In genomic region chr2:159711562-159712193, GRCh38 we compare ENCODE assay signal across 8 cellular contexts. TPM values are rescaled to one million over a fixed set of nuclear protein-coding genes. Genes with fewer than 3 reads are reported as not detected.
DNase-seq lines count a peak whose midpoint lies in the region; ATAC-seq, FAIRE-seq and TF ChIP-seq lines count a peak whose summit lies in the region.

No MANE protein-coding gene starts in this region.

- no peak for TF ChIP-seq CTCF in WTC11 (IDR thresholded peaks at IDR 0.05)
- no peak for TF ChIP-seq CTCF in gastroesophageal sphincter (IDR thresholded peaks at IDR 0.05)
- TF ChIP-seq CTCF in gastrocnemius medialis (IDR thresholded peaks at IDR 0.05 in 4 of 5, conservative IDR thresholded peaks at IDR 0.05 in 1 of 5): no peak

- peak overlapping the region; percentile 87 to 98 (median 95) for H3K27ac ChIP-seq in gastroesophageal sphincter
- H3K27ac ChIP-seq in gastrocnemius medialis: peak overlapping the region; percentile 97 to 99 (median 98)

- WGBS in gastroesophageal sphincter (ENCODE audit: low coverage in 1 of 2), 2 donors: 2 to 4% methylated on average over 3 to 14 of the region's 14 CpGs

- no peak for TF ChIP-seq EP300 in gastroesophageal sphincter (IDR thresholded peaks at IDR 0.05)

- H3K9me3 ChIP-seq in gastroesophageal sphincter: no peaks in the 10 kb centered on the region
- no peaks in the 10 kb centered on the region for H3K9me3 ChIP-seq in gastrocnemius medialis

- TF ChIP-seq POLR2A in gastroesophageal sphincter (IDR thresholded peaks at IDR 0.05) (no peak), gastrocnemius medialis (IDR thresholded peaks at IDR 0.05) (no peak)

- FAIRE-seq in GM19239 (lab: Jason Lieb, UNC): no peak

- in situ Hi-C loops in gastrocnemius medialis (cut with MboI; ENCODE audit: low sequenced_read_pairs in 4 of 4): loop anchor here in 1 of 4 donors (25.0 kb wide), 1 partner anchor 199 kb away; no protein-coding TSS in a partner anchor

- H3K36me3 ChIP-seq in gastroesophageal sphincter (peaks cover 0 to 14% of the 10 kb centered on the region in 2 donors), gastrocnemius medialis (peaks cover 0 to 5% of the 10 kb centered on the region in 2 donors)

- H3K27me3 Mint-ChIP-seq in WTC11 (ENCODE audit: low read depth): no peaks in the 10 kb centered on the region

- H3K4me3 ChIP-seq in gastroesophageal sphincter (peak overlapping the region; percentile 86 to 92), gastrocnemius medialis (peak overlapping the region; percentile 92 to 93 (median 92))

- POLR2A ChIA-PET in WTC11 (lab: Charles Lee): interaction anchor here (0.6 to 4.2 kb wide), 15 partner anchors 11 to 424 kb away, joined by 3 to 73 read pairs (median 4); partner anchors contain the start of gene BAZ2B

- intact Hi-C loops in gastrocnemius medialis (cut with DNase I; ENCODE audit: low total_unique reads): loop anchor here (1.0 to 5.0 kb wide), 5 partner anchors 86 to 459 kb away; partner anchors contain the start of genes BAZ2B, CD302 and WDSUB1

- peaks cover 40% of the 10 kb centered on the region for H3K4me1 Mint-ChIP-seq in WTC11

- H3K9me3 Mint-ChIP-seq in WTC11: no peaks in the 10 kb centered on the region

- H3K27me3 ChIP-seq in gastroesophageal sphincter (no peaks in the 10 kb centered on the region), gastrocnemius medialis (no peaks in the 10 kb centered on the region)

- H3K4me3 Mint-ChIP-seq in WTC11: peak overlapping the region; percentile 84

- peak; percentile 69 for DNase-seq in NCI-H2107 treated with DMSO at 0.1 percent for 48 hours (lab: John Stamatoyannopoulos, UW; ENCODE audit: unreplicated experiment)
- no peak for DNase-seq in NCI-H2107 (lab: John Stamatoyannopoulos, UW)
- no peak for DNase-seq in WTC11 (ENCODE audit: low spot score)
- DNase-seq in gastrocnemius medialis: no peak
- DNase-seq in mucosa of gallbladder (ENCODE audit: low spot score): no peak
- DNase-seq in GM19239 (ENCODE audit: insufficient read length, low spot score): no peak

- peaks cover 15% of the 10 kb centered on the region for H3K36me3 Mint-ChIP-seq in WTC11

- no peak for ATAC-seq in WTC11
- ATAC-seq in gastroesophageal sphincter: no peak
- ATAC-seq in gastrocnemius medialis: peak; percentile 31
- no peak for ATAC-seq in GM21526 (IDR thresholded peaks at IDR 0.05; ENCODE audit: low FRiP score, unreplicated experiment)

- H3K4me1 ChIP-seq in gastroesophageal sphincter: peaks cover 0 to 46% (median 7%) of the 10 kb centered on the region in 3 donors
- peaks cover 8 to 38% of the 10 kb centered on the region in 2 donors for H3K4me1 ChIP-seq in gastrocnemius medialis

- peak overlapping the region; percentile 98 for H3K27ac Mint-ChIP-seq in WTC11

- CTCF ChIA-PET in WTC11 (lab: Charles Lee): interaction anchor here (0.6 to 1.5 kb wide), 5 partner anchors 44 to 1237 kb away, joined by 4 to 16 read pairs (median 5); no protein-coding TSS in a partner anchor

TF ChIP-seq in WTC11, 78 proteins besides CTCF, POLR2A, EP300 and RAD21:
- TF ChIP-seq PRDM15 (CRISPR knock-in tag; IDR thresholded peaks at IDR 0.05) (0 out of 2 replicates have a peak, but pooled peaks have one; percentile 0), JUN (CRISPR knock-in tag; IDR thresholded peaks at IDR 0.05) (no peak)
TF ChIP-seq in WTC11: peak in this region for 1.

RNA-seq across cellular contexts. Expression of gene MARCHF7, which starts 0.6 kb away (rescaled TPM):
- total RNA-seq in WTC11 (2021): 84.0 to 109 TPM (median 97.6 TPM) in 3 replicates
- total RNA-seq in gastroesophageal sphincter: 100 to 1,000 TPM in 2 of 4 donors, 10 to 100 TPM in 2; 86.6 to 129 (median 108) TPM
- 100 to 1,000 TPM in 1 of 4 donors, 10 to 100 TPM in 3; 88.6 to 125 (median 93.4) TPM for total RNA-seq in gastrocnemius medialis
- total RNA-seq in mucosa of gallbladder: 57.1 TPM

Comparison
In these comparisons a context has a peak if more than half of its experiments do, and no peak if none do; other contexts are left out.
1. ATAC-seq: peak in gastrocnemius medialis (2 of 2); none in WTC11 (single experiment), gastroesophageal sphincter (single experiment) and GM21526 (single experiment).